In genomic region chr3:133744241-133744640, GRCh38 we compare ENCODE assay signal across 15 cellular contexts. TPM values are rescaled to one million over a fixed set of nuclear protein-coding genes. Genes with fewer than 3 reads are reported as not detected.
"Had no signal": no experiment of that assay in that cellular context is flagged by ENCODE, and none has a peak within 500 bp of the region (broad histone marks: within the 10 kb centered on the region; RNA-seq: fewer than 3 reads in every experiment).

No MANE protein-coding gene starts in this region.

- H3K9me3 Mint-ChIP-seq: effector memory CD8-positive, alpha-beta T cell; natural killer cell; neural crest cell had no signal

- H3K4me3 ChIP-seq: testis, transverse colon had no signal

- H3K27me3 ChIP-seq: testis had no signal

- H3K4me3 Mint-ChIP-seq: effector memory CD8-positive, alpha-beta T cell; immature natural killer cell; natural killer cell; neural crest cell had no signal

- H3K36me3 ChIP-seq: transverse colon had no signal

- ATAC-seq: effector memory CD8-positive, alpha-beta T cell; foreskin keratinocyte; left cardiac atrium; left ventricle myocardium superior; natural killer cell had no signal

- H3K9me3 ChIP-seq: testis, transverse colon had no signal

- H3K4me1 ChIP-seq: foreskin keratinocyte, testis, transverse colon had no signal

- H3K4me1 Mint-ChIP-seq: immature natural killer cell, natural killer cell had no signal

- H3K27ac ChIP-seq: foreskin keratinocyte, testis, transverse colon had no signal

- DNase-seq: central memory CD4-positive, alpha-beta T cell; effector memory CD8-positive, alpha-beta T cell; foreskin keratinocyte; immature natural killer cell; left cardiac atrium; left ventricle myocardium superior; mammary epithelial cell; natural killer cell; posterior cingulate gyrus; small intestine; stimulated activated CD4-positive, alpha-beta T cell treated with anti-CD3 and anti-CD28 coated beads, Interleukin-12 subunit alpha, Interleukin-12 subunit beta, amount 100 ng/mL, for 4 hours; stimulated activated naive CD4-positive, alpha-beta T cell; testis; transverse colon had no signal

- H3K27ac Mint-ChIP-seq: effector memory CD8-positive, alpha-beta T cell; immature natural killer cell; natural killer cell had no signal

RNA-seq across cellular contexts. Expression of gene TF, which starts 2.0 kb away (rescaled TPM):
- polyA plus RNA-seq: immature natural killer cell had no signal
